27 cellular contexts compared by ENCODE assay signal in genomic region chr4:72179342-72179741, GRCh38.
"Had no signal": no experiment of that assay in that cellular context is flagged by ENCODE, and none has a peak within 500 bp of the region (broad histone marks: within the 10 kb centered on the region; RNA-seq: fewer than 3 reads in every experiment).

No MANE protein-coding gene starts in this region.

- H3K4me1 ChIP-seq: stomach, suprapubic skin, testis, thyroid gland, tibial artery, tibial nerve, transverse colon, upper lobe of left lung, upper lobe of right lung, uterus, vagina had no signal

- H3K27me3 ChIP-seq: stomach, suprapubic skin, testis, thyroid gland, tibial artery, tibial nerve, transverse colon, upper lobe of left lung, upper lobe of right lung, uterus, vagina had no signal

- H3K9me3 ChIP-seq: testis, thoracic aorta, thyroid gland, tibial nerve, upper lobe of left lung, upper lobe of right lung, uterus, vagina had no signal

- H3K36me3 ChIP-seq: stomach, suprapubic skin, thoracic aorta, thyroid gland, tibial artery, tibial nerve, transverse colon, upper lobe of left lung, upper lobe of right lung, uterus, vagina had no signal

- DNase-seq: stimulated activated CD4-positive, alpha-beta T cell treated with anti-CD3 and anti-CD28 coated beads, Interleukin-2, amount 100 ng/mL, for 48 hours; stimulated activated CD4-positive, alpha-beta T cell treated with anti-CD3 and anti-CD28 coated beads, Interleukin-4, amount 100 ng/mL, for 1 hour; stimulated activated CD4-positive, alpha-beta T cell treated with anti-CD3 and anti-CD28 coated beads, Interleukin-4, amount 100 ng/mL, for 24 hours; stimulated activated CD4-positive, alpha-beta T cell treated with anti-CD3 and anti-CD28 coated beads, Interleukin-4, amount 100 ng/mL, for 4 hours; stimulated activated CD8-positive, alpha-beta memory T cell treated with anti-CD3 and anti-CD28 coated beads, Interleukin-4, amount 100 ng/mL, for 48 hours; stimulated activated naive B cell treated with anti-CD40 and anti-IgM and Interleukin-4, amounts not matched to agents 10 μg/mL and 1 μg/mL and 100 μg/mL, for 72 hours; stimulated activated naive CD4-positive, alpha-beta T cell; stimulated activated naive CD4-positive, alpha-beta T cell treated with Interleukin-2 at 50 U/mL for 16 hours; stimulated activated naive CD8-positive, alpha-beta T cell treated with anti-CD3 and anti-CD28 coated beads, Interleukin-15, amount 100 ng/mL, for 72 hours; stimulated activated naive CD8-positive, alpha-beta T cell treated with anti-CD3 and anti-CD28 coated beads, Interleukin-15, Interleukin-2, amounts not matched to agents 100 U/mL and 50 U/mL, for 24 hours; stomach; substantia nigra; testis; thyroid gland; tibial artery; transverse colon; trophoblast cell; upper lobe of left lung; upper lobe of right lung; uterus had no signal

- FAIRE-seq: urothelium cell line had no signal

- H3K27ac ChIP-seq: stomach, suprapubic skin, testis, thoracic aorta, thyroid gland, tibial artery, tibial nerve, transverse colon, upper lobe of left lung, upper lobe of right lung, uterus, vagina had no signal

- H3K4me3 ChIP-seq: stomach, suprapubic skin, testis, thoracic aorta, thyroid gland, tibial artery, tibial nerve, transverse colon, upper lobe of left lung, upper lobe of right lung, uterus, vagina had no signal

- ATAC-seq: stimulated activated effector memory CD8-positive, alpha-beta T cell treated with anti-CD3 and anti-CD28 coated beads, Interleukin-12 subunit alpha, Interleukin-12 subunit beta, amount 100 ng/mL, for 72 hours; stimulated activated memory B cell treated with anti-CD40 and anti-IgM and Interleukin-4, amounts not matched to agents 10 μg/mL and 1 μg/mL and 100 μg/mL, for 72 hours; stimulated activated naive B cell treated with anti-CD40 and anti-IgM and Interleukin-4, amounts not matched to agents 10 μg/mL and 1 μg/mL and 100 μg/mL, for 72 hours; stimulated activated naive CD8-positive, alpha-beta T cell treated with anti-CD3 and anti-CD28 coated beads, Interleukin-15, amount 100 ng/mL, for 72 hours; stimulated activated naive CD8-positive, alpha-beta T cell treated with anti-CD3 and anti-CD28 coated beads, Interleukin-15, Interleukin-2, amounts not matched to agents 100 U/mL and 50 U/mL, for 24 hours; upper lobe of right lung had no signal
